13 cellular contexts compared by ENCODE assay signal in the genomic region with DNA sequence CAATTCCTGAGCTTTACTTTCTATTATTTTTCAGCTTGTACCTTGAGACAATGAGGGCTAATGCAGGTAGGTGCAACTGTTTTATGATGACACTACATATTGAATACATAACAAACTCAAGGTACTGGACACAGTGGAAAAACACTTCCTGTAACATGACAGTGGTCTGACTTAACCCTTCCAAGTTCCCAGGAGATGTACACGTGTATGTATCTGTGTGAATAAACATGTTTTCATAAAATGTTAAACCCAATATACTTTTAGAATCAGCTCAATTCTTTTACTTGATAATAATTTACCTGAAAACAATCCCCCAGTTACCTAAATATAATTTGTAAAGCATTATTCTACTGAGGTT. TPM values are rescaled to one million over a fixed set of nuclear protein-coding genes. Genes with fewer than 3 reads are reported as not detected.
DNase-seq lines count a peak whose midpoint lies in the region; ATAC-seq and TF ChIP-seq lines count a peak whose summit lies in the region.
"Had no signal": no experiment of that assay in that cellular context is flagged by ENCODE, and none has a peak within 500 bp of the region (broad histone marks: within the 10 kb centered on the region; RNA-seq: fewer than 3 reads in every experiment).

No MANE protein-coding gene starts in this region.

- in situ Hi-C loops in brain microvascular endothelial cell (cut with HindIII; ENCODE audit: low pct_ligation_motif_present, low sequenced_read_pairs): no loop called here

- no peak for TF ChIP-seq EP300 in sigmoid colon (IDR thresholded peaks at IDR 0.05)

- no peak for TF ChIP-seq CTCF in brain (conservative IDR thresholded peaks at IDR 0.05)
- no peak for TF ChIP-seq CTCF in right lobe of liver (IDR thresholded peaks at IDR 0.05)
- TF ChIP-seq CTCF in sigmoid colon (IDR thresholded peaks at IDR 0.05): no peak
- no peak for TF ChIP-seq CTCF in brain microvascular endothelial cell (IDR thresholded peaks at IDR 0.05; ENCODE audit: low read depth, low read length, missing control alignments)

- H3K4me3 Mint-ChIP-seq in brain: peak overlapping the region; percentile 90 to 97 (median 94)
- H3K4me3 Mint-ChIP-seq: central memory CD8-positive, alpha-beta T cell had no signal

- peaks cover 73% of the 10 kb centered on the region for H3K4me1 Mint-ChIP-seq in brain

- H3K27ac Mint-ChIP-seq in brain: peak overlapping the region; percentile 91 to 96 (median 94)

- no peaks in the 10 kb centered on the region for H3K9me3 ChIP-seq in right lobe of liver
- H3K9me3 ChIP-seq in sigmoid colon: no peaks in the 10 kb centered on the region

- H3K27ac ChIP-seq in right lobe of liver (peak overlapping the region; percentile 76 to 98 (median 91)), sigmoid colon (peak overlapping the region; percentile 78 to 90 (median 86)), brain microvascular endothelial cell (no peak overlapping the region)

- peak; percentile 70 for DNase-seq in DMS53 (lab: John Stamatoyannopoulos, UW)
- no peak for DNase-seq in right lobe of liver
- no peak for DNase-seq in sigmoid colon
- DNase-seq in brain microvascular endothelial cell: no peak
- no peak for DNase-seq in KG1 (lab: John Stamatoyannopoulos, UW)
- DNase-seq in NCI-H345 (lab: John Stamatoyannopoulos, UW): no peak
- DNase-seq: activated gamma-delta T cell, NCI-H1436 treated with DMSO at 0.1 percent for 48 hours, NCI-H526 treated with DMSO at 0.1 percent for 48 hours had no signal

- peak in 2 of 4 donors; percentile 4 to 9 for ATAC-seq in right lobe of liver
- ATAC-seq in HG03196 (IDR thresholded peaks at IDR 0.05; ENCODE audit: unreplicated experiment): no peak
- ATAC-seq: K562 had no signal

- intact Hi-C loops in right lobe of liver (cut with DNase I): no loop called here
- intact Hi-C loops in sigmoid colon (cut with DNase I): loop anchor here (5.0 kb wide), 1 partner anchor 41 kb away; no protein-coding TSS in a partner anchor

- TF ChIP-seq POLR2A in right lobe of liver (IDR thresholded peaks at IDR 0.05): no peak
- TF ChIP-seq POLR2A in sigmoid colon (IDR thresholded peaks at IDR 0.05): no peak

- H3K4me1 ChIP-seq in right lobe of liver (peaks cover 0 to 17% (median 1%) of the 10 kb centered on the region in 4 donors), sigmoid colon (peaks cover 0 to 40% (median 15%) of the 10 kb centered on the region in 4 donors)

- peak overlapping the region in 2 of 3 donors; percentile 57 to 65 for H3K4me3 ChIP-seq in right lobe of liver
- peak overlapping the region; percentile 36 to 57 (median 52) for H3K4me3 ChIP-seq in sigmoid colon
- H3K4me3 ChIP-seq in brain microvascular endothelial cell (ENCODE audit: low read depth, low read length): no peak overlapping the region
- H3K4me3 ChIP-seq: K562 had no signal

- H3K27me3 Mint-ChIP-seq in brain: no peaks in the 10 kb centered on the region
- H3K27me3 Mint-ChIP-seq: central memory CD8-positive, alpha-beta T cell had no signal

- H3K36me3 ChIP-seq in right lobe of liver (no peaks in the 10 kb centered on the region), sigmoid colon (no peaks in the 10 kb centered on the region), brain microvascular endothelial cell (replicated peaks) (no peaks in the 10 kb centered on the region)

- no peaks in the 10 kb centered on the region for H3K36me3 Mint-ChIP-seq in brain

- H3K27me3 ChIP-seq in right lobe of liver: no peaks in the 10 kb centered on the region
- H3K27me3 ChIP-seq in sigmoid colon: no peaks in the 10 kb centered on the region
- no peaks in the 10 kb centered on the region for H3K27me3 ChIP-seq in brain microvascular endothelial cell (replicated peaks)

- no peaks in the 10 kb centered on the region for H3K9me3 Mint-ChIP-seq in brain

- WGBS in right lobe of liver (ENCODE audit: insufficient coverage, low coverage, low lambda C conversion rate, missing lambda C conversion rate): 8% methylated on average over 1 of the region's 1 CpG
- WGBS in sigmoid colon, 2 donors: 5 to 27% methylated on average over 1 of the region's 1 CpG

RNA-seq across cellular contexts. Expression of gene PPARGC1A, which starts 1.2 kb away (rescaled TPM):
- polyA plus RNA-seq in brain (ENCODE audit: insufficient read depth, low read depth, low replicate concordance): 2.6 TPM
- 10 to 100 TPM; 13.8 to 61.0 (median 37.6) TPM for total RNA-seq in right lobe of liver
- total RNA-seq in sigmoid colon: 1 to 10 TPM; 2.0 to 4.7 (median 3.8) TPM
- 1 to 10 TPM; 6.2 to 8.6 (median 7.2) TPM for polyA plus RNA-seq in sigmoid colon
- polyA plus RNA-seq: K562 had no signal
